In genomic region chr20:2872304-2873009, GRCh38 we compare ENCODE assay signal across 1 cellular context.
A peak's percentile ranks its signal among the peaks of the same experiment; 100 is the strongest.
TF ChIP-seq lines count a peak whose summit lies in the region.

No MANE protein-coding gene starts in this region.

TF ChIP-seq in HepG2, 621 proteins besides CTCF, POLR2A, EP300 and RAD21 (continued from another document and continues in another):
- TF ChIP-seq KDM3A (CRISPR knock-in tag; IDR thresholded peaks at IDR 0.05; ENCODE audit: low read depth) (no peak), ZEB1 (IDR thresholded peaks at IDR 0.05; ENCODE audit: insufficient replicate concordance, low read depth) (no peak), DMAP1 (CRISPR knock-in tag; IDR thresholded peaks at IDR 0.05) (peak; percentile 75; the same call in 1 of the 2 replicates), CSRNP1 (CRISPR knock-in tag; IDR thresholded peaks at IDR 0.05) (peak; percentile 9; the same call in 1 of the 2 replicates), SP5 (CRISPR knock-in tag; IDR thresholded peaks at IDR 0.05; ENCODE audit: borderline replicate concordance, low read depth) (no peak), ETV5 (CRISPR knock-in tag; IDR thresholded peaks at IDR 0.05; ENCODE audit: borderline replicate concordance) (peak; percentile 24; the same call in 1 of the 2 replicates), ZNF260 (CRISPR knock-in tag; IDR thresholded peaks at IDR 0.05; ENCODE audit: borderline replicate concordance, low read depth) (no peak), TEF (CRISPR knock-in tag; IDR thresholded peaks at IDR 0.05) (no peak), LCORL (IDR thresholded peaks at IDR 0.05) (no peak), LCORL (CRISPR knock-in tag; IDR thresholded peaks at IDR 0.05) (no peak), ZBTB4 (CRISPR knock-in tag; IDR thresholded peaks at IDR 0.05; ENCODE audit: borderline replicate concordance) (no peak), MYNN (CRISPR knock-in tag; IDR thresholded peaks at IDR 0.05; ENCODE audit: low read depth) (peak; percentile 41; the same call in 1 of the 2 replicates), REPIN1 (CRISPR knock-in tag; IDR thresholded peaks at IDR 0.05; ENCODE audit: borderline replicate concordance, low read depth) (no peak), PBX2 (CRISPR knock-in tag; IDR thresholded peaks at IDR 0.05) (no peak), CBX2 (IDR thresholded peaks at IDR 0.05; ENCODE audit: low read depth, low read length) (no peak), CBX2 (CRISPR knock-in tag; IDR thresholded peaks at IDR 0.05; ENCODE audit: low read depth) (no peak; the same call in 1 of the 2 replicates), ADNP (CRISPR knock-in tag; IDR thresholded peaks at IDR 0.05) (no peak), ZSCAN31 (CRISPR knock-in tag; IDR thresholded peaks at IDR 0.05; ENCODE audit: low read depth) (no peak), SNRNP70 (IDR thresholded peaks at IDR 0.05; ENCODE audit: low read depth, low read length) (no peak), SMAD9 (CRISPR knock-in tag; IDR thresholded peaks at IDR 0.05) (no peak), ISX (CRISPR knock-in tag; conservative IDR thresholded peaks at IDR 0.05) (no peak), RXRA (CRISPR knock-in tag; IDR thresholded peaks at IDR 0.05) (peak; percentile 18), RNF219 (CRISPR knock-in tag; IDR thresholded peaks at IDR 0.05) (peak; percentile 18; the same call in 1 of the 2 replicates), EHMT2 (IDR thresholded peaks at IDR 0.05; ENCODE audit: borderline replicate concordance, low read depth, low read length) (no peak), CHD4 (IDR thresholded peaks at IDR 0.05; ENCODE audit: borderline replicate concordance, low read length) (no peak), NFIB (CRISPR knock-in tag; IDR thresholded peaks at IDR 0.05; ENCODE audit: borderline replicate concordance) (no peak), HNF1B (CRISPR knock-in tag; IDR thresholded peaks at IDR 0.05) (peak; percentile 41), GPN1 (CRISPR knock-in tag; IDR thresholded peaks at IDR 0.05; ENCODE audit: borderline replicate concordance) (no peak), ZFAT (CRISPR knock-in tag; conservative IDR thresholded peaks at IDR 0.05) (peak; percentile 82; the same call in 1 of the 2 replicates), ZNF589 (CRISPR knock-in tag; conservative IDR thresholded peaks at IDR 0.05) (peak; percentile 86), MIER3 (CRISPR knock-in tag; IDR thresholded peaks at IDR 0.05; ENCODE audit: borderline replicate concordance) (0 out of 2 replicates have a peak, but pooled peaks have one; percentile 9), RFX3 (CRISPR knock-in tag; IDR thresholded peaks at IDR 0.05) (no peak), ZNF652 (CRISPR knock-in tag; IDR thresholded peaks at IDR 0.05; ENCODE audit: borderline replicate concordance, low read depth) (no peak), ZNF333 (CRISPR knock-in tag; IDR thresholded peaks at IDR 0.05; ENCODE audit: borderline replicate concordance) (peak; percentile 24), ZNF549 (CRISPR knock-in tag; IDR thresholded peaks at IDR 0.05) (no peak), NR2F2 (IDR thresholded peaks at IDR 0.05; ENCODE audit: borderline replicate concordance, low read depth) (no peak), ZNF101 (CRISPR knock-in tag; IDR thresholded peaks at IDR 0.05; ENCODE audit: borderline replicate concordance, low read depth) (no peak), KDM5B (CRISPR knock-in tag; IDR thresholded peaks at IDR 0.05; ENCODE audit: borderline replicate concordance) (peak; percentile 88), RORA (CRISPR knock-in tag; IDR thresholded peaks at IDR 0.05) (no peak), ZNF251 (CRISPR knock-in tag; IDR thresholded peaks at IDR 0.05) (no peak), PAXIP1 (CRISPR knock-in tag; conservative IDR thresholded peaks at IDR 0.05) (no peak; the same call in none of the 2 replicates), FOXP1 (IDR thresholded peaks at IDR 0.05) (no peak), FOXP1 (CRISPR knock-in tag; IDR thresholded peaks at IDR 0.05) (no peak), ZNF367 (CRISPR knock-in tag; IDR thresholded peaks at IDR 0.05; ENCODE audit: borderline replicate concordance) (no peak), ZSCAN5A (CRISPR knock-in tag; IDR thresholded peaks at IDR 0.05; ENCODE audit: borderline replicate concordance) (peak; percentile 81; the same call in 1 of the 2 replicates), ZNF292 (CRISPR knock-in tag; IDR thresholded peaks at IDR 0.05; ENCODE audit: borderline replicate concordance, low read depth) (peak; percentile 62), HNRNPL (IDR thresholded peaks at IDR 0.05; ENCODE audit: low read depth, low read length) (no peak), ZNF605 (CRISPR knock-in tag; IDR thresholded peaks at IDR 0.05) (no peak), ETV6 (CRISPR knock-in tag; conservative IDR thresholded peaks at IDR 0.05) (no peak; the same call in 1 of the 2 replicates), HMGXB4 (CRISPR knock-in tag; IDR thresholded peaks at IDR 0.05; ENCODE audit: borderline replicate concordance in 1 of 2, low read depth in 1 of 2) (peak; percentile 66 to 98), KAT8 (CRISPR knock-in tag; IDR thresholded peaks at IDR 0.05) (no peak; the same call in 1 of the 2 replicates), ZNF264 (CRISPR knock-in tag; IDR thresholded peaks at IDR 0.05) (peak; percentile 48; the same call in 1 of the 2 replicates)
